Comparison of ENCODE assay signal across 8 cellular contexts in the genomic region with DNA sequence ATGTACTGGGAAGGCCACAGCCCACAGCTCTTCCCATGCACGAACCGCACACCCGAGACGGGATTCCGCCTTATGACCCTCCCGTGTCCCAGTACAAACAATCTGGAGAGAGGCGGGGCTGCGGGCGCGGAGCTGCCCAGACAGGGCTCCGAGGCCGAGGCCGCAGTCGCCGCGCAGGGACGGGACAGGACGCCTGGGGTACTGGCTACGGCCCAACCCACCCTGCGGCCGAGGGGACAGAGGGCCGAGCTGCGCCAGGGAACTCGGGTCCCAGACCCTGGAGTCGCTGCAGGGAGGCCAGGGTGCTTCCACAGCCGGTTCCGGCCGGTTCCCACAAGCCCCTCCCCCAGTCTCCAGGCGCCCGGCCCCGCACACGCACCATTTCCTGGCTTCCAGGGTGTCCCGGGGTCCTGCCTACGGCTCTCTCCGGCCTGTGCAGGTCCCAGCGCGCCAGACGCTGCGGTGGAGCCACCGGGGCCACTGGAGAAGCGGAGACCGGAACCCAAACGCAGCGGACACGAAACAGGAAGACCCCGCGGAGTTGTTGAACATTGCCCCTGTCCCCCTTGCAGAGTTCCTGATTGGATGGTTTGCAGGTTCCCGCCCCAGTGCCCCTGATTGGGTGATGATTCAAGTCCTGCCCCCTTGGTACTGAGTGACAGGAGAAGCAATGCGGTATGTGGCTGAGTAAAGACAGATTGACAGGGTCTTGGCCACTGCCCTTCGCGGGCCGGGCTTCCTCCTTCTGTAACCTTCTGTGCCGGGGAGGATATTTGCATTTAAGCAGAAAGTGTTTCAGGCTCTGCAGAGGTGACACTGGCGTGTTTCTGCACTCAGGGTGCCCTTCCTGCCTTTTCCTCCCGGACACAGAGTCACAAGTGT. TPM values are rescaled to one million over a fixed set of nuclear protein-coding genes. Genes with fewer than 3 reads are reported as not detected.
DNase-seq lines count a peak whose midpoint lies in the region; ATAC-seq and TF ChIP-seq lines count a peak whose summit lies in the region.

A gene (minus strand): TSS at position 532 of the 882 bp plus-strand sequence. CDS start 150 bp downstream, at position 382.

- H3K36me3 ChIP-seq in CD8-positive, alpha-beta T cell (ENCODE audit: insufficient read depth, low read length): peaks cover under 1% of the 10 kb centered on the region
- no peaks in the 10 kb centered on the region for H3K36me3 ChIP-seq in effector memory CD4-positive, alpha-beta T cell (ENCODE audit: control insufficient read depth, insufficient read depth, low read length)

- peak within 1 kb of the TSS; percentile 98 for H3K4me3 Mint-ChIP-seq in CD8-positive, alpha-beta T cell

- no peaks in the 10 kb centered on the region for H3K9me3 Mint-ChIP-seq in CD8-positive, alpha-beta T cell

- H3K4me1 ChIP-seq in CD8-positive, alpha-beta T cell (ENCODE audit: insufficient read depth, low read length): peaks cover 25% of the 10 kb centered on the region
- peaks cover 13% of the 10 kb centered on the region for H3K4me1 ChIP-seq in effector memory CD4-positive, alpha-beta T cell (ENCODE audit: control insufficient read depth, insufficient read depth, low read length, poor library complexity, severe bottlenecking)

- no peaks in the 10 kb centered on the region for H3K27me3 ChIP-seq in CD8-positive, alpha-beta T cell (ENCODE audit: insufficient read depth, low read length)
- no peaks in the 10 kb centered on the region for H3K27me3 ChIP-seq in effector memory CD4-positive, alpha-beta T cell (replicated peaks; ENCODE audit: control insufficient read depth, insufficient read depth, low read length, poor library complexity, severe bottlenecking)

- CTCF ChIA-PET in CD8-positive, alpha-beta T cell (lab: Charles Lee): interaction anchor here (0.7 to 4.9 kb wide), 2 partner anchors 12 to 424 kb away, joined by 3 to 25 read pairs; no protein-coding TSS in a partner anchor

- H3K4me3 ChIP-seq in CD8-positive, alpha-beta T cell (ENCODE audit: low read depth, low read length): peak within 1 kb of the TSS; percentile 59
- H3K4me3 ChIP-seq in effector memory CD4-positive, alpha-beta T cell (ENCODE audit: insufficient read depth, low read depth, low read length, poor library complexity, severe bottlenecking): peak within 1 kb of the TSS; percentile 88

- DNase-seq in CD8-positive, alpha-beta T cell: peak; percentile 85 to 96 (median 89)
- DNase-seq in HS-27A (ENCODE audit: low read depth) (peak; percentile 94), NK-92 (lab: John Stamatoyannopoulos, UW; ENCODE audit: unreplicated experiment) (peak; percentile 78), medulla oblongata (ENCODE audit: extremely low spot score) (peak; percentile 100)
- peak; percentile 70 to 85 for DNase-seq in activated CD8-positive, alpha-beta memory T cell treated with anti-CD3 and anti-CD28 coated beads for 1 hour (ENCODE audit: extremely low read depth in 1 of 2, low read depth in 1 of 2)
- peak; percentile 81 to 91 (median 89) for DNase-seq in effector memory CD4-positive, alpha-beta T cell
- peak; percentile 81 for DNase-seq in stimulated activated CD8-positive, alpha-beta memory T cell treated with anti-CD3 and anti-CD28 coated beads, Interleukin-12 subunit alpha, Interleukin-12 subunit beta, amount 100 ng/mL, for 1 hour (ENCODE audit: low read depth)

- intact Hi-C loops in CD8-positive, alpha-beta T cell (cut with DNase I, micrococcal nuclease): loop anchor here (1.0 to 5.0 kb wide), 13 partner anchors 56 to 394 kb away; a partner anchor contains a TSS

- no peaks in the 10 kb centered on the region for H3K9me3 ChIP-seq in CD8-positive, alpha-beta T cell (ENCODE audit: low read length)
- no peaks in the 10 kb centered on the region for H3K9me3 ChIP-seq in effector memory CD4-positive, alpha-beta T cell (ENCODE audit: control insufficient read depth, low read length)

- H3K4me1 Mint-ChIP-seq in CD8-positive, alpha-beta T cell (ENCODE audit: low read depth): peaks cover 52% of the 10 kb centered on the region

- POLR2A ChIA-PET in CD8-positive, alpha-beta T cell (lab: Charles Lee): interaction anchor here (0.6 to 2.0 kb wide), 6 partner anchors 56 to 395 kb away, joined by 3 to 11 read pairs (median 4); a partner anchor contains a TSS

- TF ChIP-seq CTCF in CD8-positive, alpha-beta T cell (IDR thresholded peaks at IDR 0.05): no peak

- no peaks in the 10 kb centered on the region for H3K27me3 Mint-ChIP-seq in CD8-positive, alpha-beta T cell (ENCODE audit: low read depth)

- peak; percentile 98 for ATAC-seq in CD8-positive, alpha-beta T cell
- peak; percentile 89 for ATAC-seq in GM19467 (IDR thresholded peaks at IDR 0.05; ENCODE audit: unreplicated experiment)

- peak within 1 kb of the TSS; percentile 97 for H3K27ac Mint-ChIP-seq in CD8-positive, alpha-beta T cell

- peak within 1 kb of the TSS; percentile 88 for H3K27ac ChIP-seq in CD8-positive, alpha-beta T cell (ENCODE audit: low read depth, low read length)
- H3K27ac ChIP-seq in effector memory CD4-positive, alpha-beta T cell (ENCODE audit: insufficient read depth, low read length, poor library complexity, severe bottlenecking): peak within 1 kb of the TSS; percentile 85

- peaks cover 31% of the 10 kb centered on the region for H3K36me3 Mint-ChIP-seq in CD8-positive, alpha-beta T cell

RNA-seq across cellular contexts. Expression of the gene that starts here (rescaled TPM):
- total RNA-seq in CD8-positive, alpha-beta T cell: 10 to 100 TPM; 17.8 to 18.2 TPM

Comparison
In these comparisons a context has a peak if more than half of its experiments do, and no peak if none do; other contexts are left out.
1. Peak in every context shown above with its lines: DNase-seq, ATAC-seq, H3K4me3 ChIP-seq and H3K27ac ChIP-seq.